9 cellular contexts compared by ENCODE assay signal in genomic region chr9:98087420-98088354, GRCh38. TPM values are rescaled to one million over a fixed set of nuclear protein-coding genes. Genes with fewer than 3 reads are reported as not detected.
DNase-seq lines count a peak whose midpoint lies in the region; ATAC-seq, FAIRE-seq and TF ChIP-seq lines count a peak whose summit lies in the region.
"Had no signal": no experiment of that assay in that cellular context is flagged by ENCODE, and none has a peak within 500 bp of the region (broad histone marks: within the 10 kb centered on the region; RNA-seq: fewer than 3 reads in every experiment).

No MANE protein-coding gene starts in this region.

- TF ChIP-seq POLR2A in suprapubic skin (IDR thresholded peaks at IDR 0.05) = no peak

- 33% methylated on average over 20 of the region's 92 CpGs for WGBS in suprapubic skin

- no peak for FAIRE-seq in bronchial epithelial cell (lab: Jason Lieb, UNC)

- peaks cover 23% of the 10 kb centered on the region for H3K4me1 ChIP-seq in suprapubic skin

- H3K36me3 ChIP-seq in bronchial epithelial cell (ENCODE audit: control insufficient read depth, insufficient read depth, low read length) (peaks cover 1% of the 10 kb centered on the region), kidney epithelial cell (ENCODE audit: control insufficient read depth, insufficient read depth, low read length) (no peaks in the 10 kb centered on the region), suprapubic skin (peaks cover 18% of the 10 kb centered on the region)

- H3K4me3 ChIP-seq in bronchial epithelial cell (ENCODE audit: low read depth, low read length) (peak overlapping the region; percentile 28), kidney epithelial cell (ENCODE audit: low read depth, low read length) (peak overlapping the region; percentile 26), suprapubic skin (peak overlapping the region; percentile 40)

- H3K27ac ChIP-seq in suprapubic skin = peak overlapping the region; percentile 49
- H3K27ac ChIP-seq: 22Rv1 had no signal

- TF ChIP-seq CTCF in bronchial epithelial cell (IDR thresholded peaks at IDR 0.05; ENCODE audit: insufficient read depth, low read length, severe bottlenecking) = peak; percentile 5
- no peak for TF ChIP-seq CTCF in kidney epithelial cell (IDR thresholded peaks at IDR 0.05; ENCODE audit: insufficient read depth, low read length, poor library complexity, severe bottlenecking)
- TF ChIP-seq CTCF in suprapubic skin (IDR thresholded peaks at IDR 0.05) = no peak

- no peaks in the 10 kb centered on the region for H3K9me3 ChIP-seq in suprapubic skin

- no peak for ATAC-seq in GM18907 (IDR thresholded peaks at IDR 0.05; ENCODE audit: unreplicated experiment)

- H3K27me3 ChIP-seq in bronchial epithelial cell (ENCODE audit: control insufficient read depth, insufficient read depth, low read length) (no peaks in the 10 kb centered on the region), kidney epithelial cell (ENCODE audit: control insufficient read depth, insufficient read depth, low read length) (no peaks in the 10 kb centered on the region), suprapubic skin (no peaks in the 10 kb centered on the region)

- peak; percentile 32 for DNase-seq in DMS153 (lab: John Stamatoyannopoulos, UW)
- no peak for DNase-seq in DMS153 treated with DMSO at 0.1 percent for 48 hours (lab: John Stamatoyannopoulos, UW; ENCODE audit: unreplicated experiment)
- peak; percentile 81 for DNase-seq in bronchial epithelial cell (ENCODE audit: low read depth)
- no peak for DNase-seq in kidney epithelial cell (ENCODE audit: low read depth)
- peak; percentile 70 to 71 for DNase-seq in suprapubic skin (ENCODE audit: low spot score in 2 of 2)
- DNase-seq in HT-29 (ENCODE audit: low spot score) = no peak
- no peak for DNase-seq in medulla oblongata (ENCODE audit: extremely low spot score)

- TF ChIP-seq EP300 in suprapubic skin (IDR thresholded peaks at IDR 0.05) = no peak

RNA-seq across cellular contexts. Expression of gene NANS, which starts 31.2 kb away (rescaled TPM):
- 98.8 and 118 TPM in 2 replicates for total RNA-seq in bronchial epithelial cell
- total RNA-seq in kidney epithelial cell = 56.8 and 73.6 TPM in 2 replicates
- 10 to 100 TPM; 35.0 to 49.6 (median 45.2) TPM for total RNA-seq in suprapubic skin
- total RNA-seq in HT-29 (2014; rRNA removed; shearing (Covaris generic)) = 122 and 125 TPM in 2 replicates

RNA-seq across cellular contexts. Expression of gene TRIM14, which starts 31.3 kb away (rescaled TPM):
- 1.8 and 5.8 TPM in 2 replicates for total RNA-seq in bronchial epithelial cell
- 8.7 and 9.4 TPM in 2 replicates for total RNA-seq in kidney epithelial cell
- 10 to 100 TPM; 15.8 to 22.9 (median 20.0) TPM for total RNA-seq in suprapubic skin
- total RNA-seq in HT-29 (2014; rRNA removed; shearing (Covaris generic)) = 31.2 and 34.2 TPM in 2 replicates

Comparison
In these comparisons a context has a peak if more than half of its experiments do, and no peak if none do; other contexts are left out.
1. DNase-seq: peak in DMS153 (single experiment), bronchial epithelial cell (single experiment) and suprapubic skin (2 of 2); none in DMS153 treated with DMSO at 0.1 percent for 48 hours (single experiment), kidney epithelial cell (single experiment), HT-29 (single experiment) and medulla oblongata (single experiment).
2. Peak in every context shown above with its lines, with median percentiles within 50 percentile points of each other: H3K4me3 ChIP-seq.